In the genomic region with DNA sequence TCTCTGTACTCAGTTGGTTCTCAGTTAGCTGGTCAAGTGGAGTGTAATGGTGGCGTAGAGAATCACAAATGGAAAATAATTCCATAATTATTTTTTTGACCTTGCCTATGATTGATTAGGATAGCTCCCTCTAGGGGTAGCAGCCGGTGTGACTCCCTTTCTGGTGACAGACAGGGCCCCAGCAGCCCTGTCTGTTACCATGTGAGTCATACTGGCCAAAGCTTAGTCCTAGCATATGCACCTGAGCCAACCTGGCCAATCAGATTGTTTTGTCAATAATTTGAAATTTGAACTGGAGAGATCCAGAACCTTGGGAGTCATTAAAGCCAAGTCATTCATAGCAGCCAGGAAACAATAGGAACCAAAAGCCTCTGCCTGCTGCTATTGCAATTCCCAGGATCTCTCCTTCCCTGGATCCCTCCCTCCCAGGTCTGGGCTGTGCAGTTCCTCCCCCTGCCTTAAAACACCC, we compare ENCODE assay signal across 1 cellular context.
TF ChIP-seq lines count a peak whose summit lies in the region.

No MANE protein-coding gene starts in this region.

TF ChIP-seq in K562, 482 proteins besides CTCF, POLR2A, EP300 and RAD21 (continued from another document):
- TF ChIP-seq, protein P1, sequence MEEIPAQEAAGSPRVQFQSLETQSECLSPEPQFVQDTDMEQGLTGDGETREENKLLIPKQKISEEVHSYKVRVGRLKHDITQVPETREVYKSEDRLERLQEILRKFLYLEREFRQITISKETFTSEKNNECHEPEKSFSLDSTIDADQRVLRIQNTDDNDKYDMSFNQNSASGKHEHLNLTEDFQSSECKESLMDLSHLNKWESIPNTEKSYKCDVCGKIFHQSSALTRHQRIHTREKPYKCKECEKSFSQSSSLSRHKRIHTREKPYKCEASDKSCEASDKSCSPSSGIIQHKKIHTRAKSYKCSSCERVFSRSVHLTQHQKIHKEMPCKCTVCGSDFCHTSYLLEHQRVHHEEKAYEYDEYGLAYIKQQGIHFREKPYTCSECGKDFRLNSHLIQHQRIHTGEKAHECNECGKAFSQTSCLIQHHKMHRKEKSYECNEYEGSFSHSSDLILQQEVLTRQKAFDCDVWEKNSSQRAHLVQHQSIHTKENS (CRISPR knock-in tag; IDR thresholded peaks at IDR 0.05) = no peak
- no peak for TF ChIP-seq ZNF146 (CRISPR knock-in tag; IDR thresholded peaks at IDR 0.05; ENCODE audit: unreplicated experiment)
- TF ChIP-seq ZNF23 (CRISPR knock-in tag; IDR thresholded peaks at IDR 0.05) = no peak
- TF ChIP-seq HDAC2 (IDR thresholded peaks at IDR 0.05) = no peak
- peak; percentile 37 for TF ChIP-seq EP400 (IDR thresholded peaks at IDR 0.05)
- peak; percentile 97 for TF ChIP-seq PKNOX1 (IDR thresholded peaks at IDR 0.05)
- no peak for TF ChIP-seq FIP1L1 (IDR thresholded peaks at IDR 0.05; ENCODE audit: low read depth, low read length, poor library complexity, severe bottlenecking)
- TF ChIP-seq ESRRA (IDR thresholded peaks at IDR 0.05; ENCODE audit: borderline replicate concordance, low read depth) = peak; percentile 83
- TF ChIP-seq CC2D1A (IDR thresholded peaks at IDR 0.05) = peak; percentile 61; the same call in 1 of the 2 replicates
- TF ChIP-seq, protein P2, sequence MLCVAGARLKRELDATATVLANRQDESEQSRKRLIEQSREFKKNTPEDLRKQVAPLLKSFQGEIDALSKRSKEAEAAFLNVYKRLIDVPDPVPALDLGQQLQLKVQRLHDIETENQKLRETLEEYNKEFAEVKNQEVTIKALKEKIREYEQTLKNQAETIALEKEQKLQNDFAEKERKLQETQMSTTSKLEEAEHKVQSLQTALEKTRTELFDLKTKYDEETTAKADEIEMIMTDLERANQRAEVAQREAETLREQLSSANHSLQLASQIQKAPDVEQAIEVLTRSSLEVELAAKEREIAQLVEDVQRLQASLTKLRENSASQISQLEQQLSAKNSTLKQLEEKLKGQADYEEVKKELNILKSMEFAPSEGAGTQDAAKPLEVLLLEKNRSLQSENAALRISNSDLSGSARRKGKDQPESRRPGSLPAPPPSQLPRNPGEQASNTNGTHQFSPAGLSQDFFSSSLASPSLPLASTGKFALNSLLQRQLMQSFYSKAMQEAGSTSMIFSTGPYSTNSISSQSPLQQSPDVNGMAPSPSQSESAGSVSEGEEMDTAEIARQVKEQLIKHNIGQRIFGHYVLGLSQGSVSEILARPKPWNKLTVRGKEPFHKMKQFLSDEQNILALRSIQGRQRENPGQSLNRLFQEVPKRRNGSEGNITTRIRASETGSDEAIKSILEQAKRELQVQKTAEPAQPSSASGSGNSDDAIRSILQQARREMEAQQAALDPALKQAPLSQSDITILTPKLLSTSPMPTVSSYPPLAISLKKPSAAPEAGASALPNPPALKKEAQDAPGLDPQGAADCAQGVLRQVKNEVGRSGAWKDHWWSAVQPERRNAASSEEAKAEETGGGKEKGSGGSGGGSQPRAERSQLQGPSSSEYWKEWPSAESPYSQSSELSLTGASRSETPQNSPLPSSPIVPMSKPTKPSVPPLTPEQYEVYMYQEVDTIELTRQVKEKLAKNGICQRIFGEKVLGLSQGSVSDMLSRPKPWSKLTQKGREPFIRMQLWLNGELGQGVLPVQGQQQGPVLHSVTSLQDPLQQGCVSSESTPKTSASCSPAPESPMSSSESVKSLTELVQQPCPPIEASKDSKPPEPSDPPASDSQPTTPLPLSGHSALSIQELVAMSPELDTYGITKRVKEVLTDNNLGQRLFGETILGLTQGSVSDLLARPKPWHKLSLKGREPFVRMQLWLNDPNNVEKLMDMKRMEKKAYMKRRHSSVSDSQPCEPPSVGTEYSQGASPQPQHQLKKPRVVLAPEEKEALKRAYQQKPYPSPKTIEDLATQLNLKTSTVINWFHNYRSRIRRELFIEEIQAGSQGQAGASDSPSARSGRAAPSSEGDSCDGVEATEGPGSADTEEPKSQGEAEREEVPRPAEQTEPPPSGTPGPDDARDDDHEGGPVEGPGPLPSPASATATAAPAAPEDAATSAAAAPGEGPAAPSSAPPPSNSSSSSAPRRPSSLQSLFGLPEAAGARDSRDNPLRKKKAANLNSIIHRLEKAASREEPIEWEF (CRISPR knock-in tag; IDR thresholded peaks at IDR 0.05) = no peak
- no peak for TF ChIP-seq MCM3 (IDR thresholded peaks at IDR 0.05)
- TF ChIP-seq ZNF280A (IDR thresholded peaks at IDR 0.05; ENCODE audit: low read depth, partially characterized antibody) = no peak
- TF ChIP-seq CREB1 (IDR thresholded peaks at IDR 0.05) = no peak; the same call in 1 of the 2 replicates
- no peak for TF ChIP-seq CREB1 (CRISPR knock-in tag; IDR thresholded peaks at IDR 0.05)
- TF ChIP-seq, protein P3, sequence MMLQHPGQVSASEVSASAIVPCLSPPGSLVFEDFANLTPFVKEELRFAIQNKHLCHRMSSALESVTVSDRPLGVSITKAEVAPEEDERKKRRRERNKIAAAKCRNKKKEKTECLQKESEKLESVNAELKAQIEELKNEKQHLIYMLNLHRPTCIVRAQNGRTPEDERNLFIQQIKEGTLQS (IDR thresholded peaks at IDR 0.05) = peak; percentile 83
- TF ChIP-seq, protein P3 (CRISPR knock-in tag; conservative IDR thresholded peaks at IDR 0.05) = peak; percentile 79
- no peak for TF ChIP-seq XRCC3 (IDR thresholded peaks at IDR 0.05)
- no peak for TF ChIP-seq ZNF407 (IDR thresholded peaks at IDR 0.05; ENCODE audit: low read depth)
- peak; percentile 66 for TF ChIP-seq DPF2 (IDR thresholded peaks at IDR 0.05)
- no peak for TF ChIP-seq GABPA (tag; conservative IDR thresholded peaks at IDR 0.05; ENCODE audit: low read depth)
- TF ChIP-seq ZNF431 (CRISPR knock-in tag; IDR thresholded peaks at IDR 0.05) = no peak
- no peak for TF ChIP-seq GTF2E2 (tag; IDR thresholded peaks at IDR 0.05)
